39 cellular contexts compared by ENCODE assay signal in genomic region chr1:35518183-35518582, GRCh38. TPM values are rescaled to one million over a fixed set of nuclear protein-coding genes. Genes with fewer than 3 reads are reported as not detected.
"Had no signal": no experiment of that assay in that cellular context is flagged by ENCODE, and none has a peak within 500 bp of the region (broad histone marks: within the 10 kb centered on the region; RNA-seq: fewer than 3 reads in every experiment).

No MANE protein-coding gene starts in this region.

- ATAC-seq: activated naive CD4-positive, alpha-beta T cell treated with anti-CD3 and anti-CD28 coated beads, Interleukin-2, amount 50 U/mL, for 72 hours; activated naive CD8-positive, alpha-beta T cell treated with anti-CD3 and anti-CD28 coated beads, Interleukin-2, amount 50 U/mL, for 24 hours; activated T-cell treated with anti-CD3 and anti-CD28 coated beads, Interleukin-2, amount 50 U/mL, for 4 hours; activated T-cell treated with anti-CD3 and anti-CD28 coated beads, Interleukin-2, amount 50 U/mL, for 72 hours; activated T-helper 17 cell treated with anti-CD3 and anti-CD28 coated beads, Interleukin-2, amount 50 U/mL, for 72 hours; body of pancreas had no signal

- H3K4me1 ChIP-seq: ascending aorta, body of pancreas, breast epithelium had no signal

- FAIRE-seq: astrocyte, bronchial epithelial cell had no signal

- H3K27ac ChIP-seq: adrenal gland, ascending aorta, body of pancreas, brain microvascular endothelial cell, breast epithelium, cardiac muscle cell had no signal

- H3K27me3 Mint-ChIP-seq: activated naive CD4-positive, alpha-beta T cell treated with anti-CD3 and anti-CD28 coated beads, Interleukin-2, amount 10 ng/mL, durations not matched to agents 7 days and 5 days; activated naive CD4-positive, alpha-beta T cell treated with anti-CD3 and anti-CD28 coated beads, Interleukin-2, amount 50 U/mL, for 24 hours; activated naive CD8-positive, alpha-beta T cell; activated naive CD8-positive, alpha-beta T cell treated with anti-CD3 and anti-CD28 coated beads for 36 hours; activated naive CD8-positive, alpha-beta T cell treated with anti-CD3 and anti-CD28 coated beads, Interleukin-2, amount 10 ng/mL, durations not matched to agents 7 days and 5 days; activated naive CD8-positive, alpha-beta T cell treated with anti-CD3 and anti-CD28 coated beads, Interleukin-2, amount 50 U/mL, for 24 hours; activated T-cell treated with anti-CD3 and anti-CD28 coated beads, Interleukin-2, amount 50 U/mL, for 24 hours; activated T-helper 17 cell treated with anti-CD3 and anti-CD28 coated beads, Interleukin-2, amount 50 U/mL, for 72 hours; brain; central memory CD8-positive, alpha-beta T cell had no signal

- H3K4me3 ChIP-seq: adrenal gland, ascending aorta, body of pancreas, breast epithelium, cardiac muscle cell had no signal

- H3K27me3 ChIP-seq: adrenal gland, ascending aorta, body of pancreas, brain microvascular endothelial cell, breast epithelium, cardiac muscle cell had no signal

- H3K4me3 Mint-ChIP-seq: activated naive CD4-positive, alpha-beta T cell treated with anti-CD3 and anti-CD28 coated beads for 36 hours; activated naive CD4-positive, alpha-beta T cell treated with anti-CD3 and anti-CD28 coated beads, Interleukin-2, amount 10 ng/mL, durations not matched to agents 7 days and 5 days; activated naive CD4-positive, alpha-beta T cell treated with anti-CD3 and anti-CD28 coated beads, Interleukin-2, amount 50 U/mL, for 24 hours; activated naive CD8-positive, alpha-beta T cell; activated naive CD8-positive, alpha-beta T cell treated with anti-CD3 and anti-CD28 coated beads for 36 hours; activated naive CD8-positive, alpha-beta T cell treated with anti-CD3 and anti-CD28 coated beads, Interleukin-2, amount 10 ng/mL, durations not matched to agents 7 days and 5 days; activated naive CD8-positive, alpha-beta T cell treated with anti-CD3 and anti-CD28 coated beads, Interleukin-2, amount 50 U/mL, for 24 hours; activated T-cell treated with anti-CD3 and anti-CD28 coated beads, Interleukin-2, amount 50 U/mL, for 24 hours; activated T-cell treated with anti-CD3 and anti-CD28 coated beads, Interleukin-2, amount 50 U/mL, for 4 hours; activated T-cell treated with anti-CD3 and anti-CD28 coated beads, Interleukin-2, amount 50 U/mL, for 72 hours; activated T-helper 1 cell treated with anti-CD3 and anti-CD28 coated beads, Interleukin-12 subunit alpha, Interleukin-12 subunit beta, Interleukin-2, Interleukin-4 antibody, amounts not matched to agents 30 ng/mL and 10 ng/mL and 1 ng/mL, durations not matched to agents 14 hours and 24 hours and 36 hours; activated T-helper 17 cell treated with anti-CD3 and anti-CD28 coated beads, Interleukin-2, amount 50 U/mL, for 72 hours; brain; central memory CD8-positive, alpha-beta T cell had no signal

- H3K36me3 ChIP-seq: adrenal gland, ascending aorta, brain microvascular endothelial cell, breast epithelium, cardiac muscle cell had no signal

- H3K9me3 ChIP-seq: body of pancreas had no signal

- DNase-seq: activated effector memory CD4-positive, alpha-beta T cell treated with anti-CD3 and anti-CD28 coated beads, Interleukin-2, amount 50 U/mL, for 16 hours; activated effector memory CD4-positive, alpha-beta T cell treated with Interleukin-2 at 50 U/mL for 16 hours; activated gamma-delta T cell; activated gamma-delta T cell treated with Interleukin-2 at 50 U/mL for 16 hours; activated naive CD4-positive, alpha-beta T cell; activated naive CD4-positive, alpha-beta T cell treated with anti-CD3 and anti-CD28 coated beads for 36 hours; activated naive CD4-positive, alpha-beta T cell treated with anti-CD3 and anti-CD28 coated beads, Interleukin-2, amount 10 ng/mL, durations not matched to agents 7 days and 5 days; activated naive CD4-positive, alpha-beta T cell treated with anti-CD3 and anti-CD28 coated beads, Interleukin-2, amount 50 U/mL, for 16 hours; activated naive CD4-positive, alpha-beta T cell treated with Interleukin-2 at 50 U/mL for 16 hours; activated naive CD8-positive, alpha-beta T cell treated with anti-CD3 and anti-CD28 coated beads for 36 hours; activated naive CD8-positive, alpha-beta T cell treated with anti-CD3 and anti-CD28 coated beads, Interleukin-2, amount 10 ng/mL, durations not matched to agents 7 days and 5 days; activated naive CD8-positive, alpha-beta T cell treated with anti-CD3 and anti-CD28 coated beads, Interleukin-2, amount 50 U/mL, for 24 hours; activated T-cell treated with anti-CD3 and anti-CD28 coated beads, Interleukin-2, amount 50 U/mL, for 24 hours; activated T-cell treated with anti-CD3 and anti-CD28 coated beads, Interleukin-2, amount 50 U/mL, for 4 hours; activated T-cell treated with anti-CD3 and anti-CD28 coated beads, Interleukin-2, amount 50 U/mL, for 48 hours; activated T-cell treated with anti-CD3 and anti-CD28 coated beads, Interleukin-2, amount 50 U/mL, for 72 hours; adrenal gland; amniotic stem cell; amygdala; anterior cingulate cortex; aorta; body of pancreas; brain microvascular endothelial cell; caudate nucleus; central memory CD4-positive, alpha-beta T cell; cerebellar nuclear complex had no signal

- H3K27ac Mint-ChIP-seq: activated naive CD4-positive, alpha-beta T cell treated with anti-CD3 and anti-CD28 coated beads for 36 hours; activated naive CD4-positive, alpha-beta T cell treated with anti-CD3 and anti-CD28 coated beads, Interleukin-2, amount 10 ng/mL, durations not matched to agents 7 days and 5 days; activated naive CD4-positive, alpha-beta T cell treated with anti-CD3 and anti-CD28 coated beads, Interleukin-2, amount 50 U/mL, for 72 hours; activated naive CD8-positive, alpha-beta T cell; activated naive CD8-positive, alpha-beta T cell treated with anti-CD3 and anti-CD28 coated beads for 36 hours; activated naive CD8-positive, alpha-beta T cell treated with anti-CD3 and anti-CD28 coated beads, Interleukin-2, amount 10 ng/mL, durations not matched to agents 7 days and 5 days; activated naive CD8-positive, alpha-beta T cell treated with anti-CD3 and anti-CD28 coated beads, Interleukin-2, amount 50 U/mL, for 24 hours; activated T-cell treated with anti-CD3 and anti-CD28 coated beads, Interleukin-2, amount 50 U/mL, for 24 hours; activated T-helper 1 cell treated with anti-CD3 and anti-CD28 coated beads, Interleukin-12 subunit alpha, Interleukin-12 subunit beta, Interleukin-2, Interleukin-4 antibody, amounts not matched to agents 30 ng/mL and 10 ng/mL and 1 ng/mL, durations not matched to agents 14 hours and 24 hours and 36 hours; activated T-helper 17 cell treated with anti-CD3 and anti-CD28 coated beads, Interleukin-2, amount 50 U/mL, for 72 hours; activated T-helper 2 cell treated with anti-CD3 and anti-CD28 coated beads, Interferon-gamma antibody, Interleukin-2, Interleukin-4, amounts not matched to agents 10 μg/mL and 5 μg/mL and 100 μg/mL, durations not matched to agents 14 hours and 24 hours and 36 hours; brain had no signal

- H3K4me1 Mint-ChIP-seq: brain had no signal

RNA-seq across cellular contexts. Expression of gene TFAP2E, which starts 54.9 kb away (rescaled TPM):
- total RNA-seq: body of pancreas had no signal
- polyA plus RNA-seq: cardiac muscle cell had no signal
